1 cellular context compared by ENCODE assay signal in the genomic region with DNA sequence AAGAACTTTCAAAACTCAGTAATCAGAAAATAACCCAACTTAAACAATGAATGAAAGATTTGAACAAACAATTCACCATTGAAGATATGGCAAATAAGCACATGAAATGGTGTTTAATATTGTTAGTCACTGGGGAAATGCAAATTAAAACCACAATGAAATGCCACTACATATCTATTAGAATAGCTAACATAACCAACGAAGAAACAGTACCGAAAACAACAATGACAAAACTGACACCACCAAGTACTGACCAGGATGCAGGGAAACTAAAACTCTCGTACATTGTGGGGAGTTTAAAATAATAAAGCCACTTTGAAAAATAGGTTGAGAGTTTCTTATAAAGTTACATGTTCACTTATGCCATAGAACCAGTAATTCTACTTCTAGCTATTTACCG.
TF ChIP-seq lines count a peak whose summit lies in the region.

No MANE protein-coding gene starts in this region.

TF ChIP-seq in WTC11, 78 proteins besides CTCF, POLR2A, EP300 and RAD21 (continued from another document):
- TF ChIP-seq, protein P1, sequence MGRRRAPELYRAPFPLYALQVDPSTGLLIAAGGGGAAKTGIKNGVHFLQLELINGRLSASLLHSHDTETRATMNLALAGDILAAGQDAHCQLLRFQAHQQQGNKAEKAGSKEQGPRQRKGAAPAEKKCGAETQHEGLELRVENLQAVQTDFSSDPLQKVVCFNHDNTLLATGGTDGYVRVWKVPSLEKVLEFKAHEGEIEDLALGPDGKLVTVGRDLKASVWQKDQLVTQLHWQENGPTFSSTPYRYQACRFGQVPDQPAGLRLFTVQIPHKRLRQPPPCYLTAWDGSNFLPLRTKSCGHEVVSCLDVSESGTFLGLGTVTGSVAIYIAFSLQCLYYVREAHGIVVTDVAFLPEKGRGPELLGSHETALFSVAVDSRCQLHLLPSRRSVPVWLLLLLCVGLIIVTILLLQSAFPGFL (CRISPR knock-in tag; IDR thresholded peaks at IDR 0.05; ENCODE audit: borderline replicate concordance), result no peak
- no peak for TF ChIP-seq ZNF138 (CRISPR knock-in tag; conservative IDR thresholded peaks at IDR 0.05)
- no peak for TF ChIP-seq TCF7 (CRISPR knock-in tag; IDR thresholded peaks at IDR 0.05; ENCODE audit: low read depth)
- TF ChIP-seq ZNF121 (CRISPR knock-in tag; IDR thresholded peaks at IDR 0.05), result no peak
- no peak for TF ChIP-seq ZNF219 (CRISPR knock-in tag; IDR thresholded peaks at IDR 0.05; ENCODE audit: borderline replicate concordance)
- TF ChIP-seq ZNF671 (CRISPR knock-in tag; IDR thresholded peaks at IDR 0.05), result no peak
- TF ChIP-seq FOXP1 (CRISPR knock-in tag; IDR thresholded peaks at IDR 0.05; ENCODE audit: borderline replicate concordance), result no peak
- no peak for TF ChIP-seq TEAD1 (CRISPR knock-in tag; IDR thresholded peaks at IDR 0.05)
TF ChIP-seq in WTC11: peak in this region for 0.
